36 cellular contexts compared by ENCODE assay signal in the genomic region with DNA sequence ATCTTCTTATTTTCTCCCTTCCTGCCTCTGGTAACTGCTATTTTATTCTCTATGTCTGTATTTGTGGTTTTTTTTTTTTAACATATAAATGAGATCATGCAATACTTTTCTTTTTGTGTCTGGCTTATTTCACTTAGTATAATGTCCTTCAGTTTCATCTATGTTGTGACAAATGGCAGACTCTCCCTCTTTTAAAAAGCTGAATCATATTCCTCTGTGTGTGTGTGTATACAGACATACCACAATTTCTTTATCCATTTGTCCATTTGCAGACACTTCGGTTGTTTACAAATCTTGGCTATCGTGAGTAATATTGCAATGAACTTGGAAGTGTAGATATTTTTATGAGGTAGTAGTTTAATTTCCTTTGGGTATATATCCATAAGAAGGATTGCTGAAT. TPM values are rescaled to one million over a fixed set of nuclear protein-coding genes. Genes with fewer than 3 reads are reported as not detected.
"Had no signal": no experiment of that assay in that cellular context is flagged by ENCODE, and none has a peak within 500 bp of the region (broad histone marks: within the 10 kb centered on the region; RNA-seq: fewer than 3 reads in every experiment).

No MANE protein-coding gene starts in this region.

- H3K4me2 ChIP-seq: KMS-11 had no signal

- H3K9me3 ChIP-seq: MG63 had no signal

- H3K9ac ChIP-seq: KMS-11 had no signal

- H3K27me3 ChIP-seq: MG63 had no signal

- H3K27ac ChIP-seq: KMS-11 had no signal

- DNase-seq: Karpas-422, Kasumi-1, KBM-7, KG1, MG63, MM.1S, MV-4-11, NCI-H1048, NCI-H1092, NCI-H1092 treated with DMSO at 0.1 percent for 48 hours, NCI-H1105, NCI-H1105 treated with DMSO at 0.1 percent for 48 hours, NCI-H1417, NCI-H1417 treated with DMSO at 0.1 percent for 48 hours, NCI-H1436, NCI-H1436 treated with DMSO at 0.1 percent for 48 hours, NCI-H146, NCI-H1694, NCI-H1694 treated with DMSO at 0.1 percent for 48 hours, NCI-H187, NCI-H187 treated with DMSO at 0.1 percent for 48 hours, NCI-H1930, NCI-H2029, NCI-H2029 treated with DMSO at 0.1 percent for 48 hours, NCI-H2081, NCI-H2081 treated with DMSO at 0.1 percent for 48 hours, NCI-H2107, NCI-H2171, NCI-H2171 treated with DMSO at 0.1 percent for 48 hours, NCI-H2227 treated with DMSO at 0.1 percent for 48 hours, NCI-H226, NCI-H345, NCI-H446, NCI-H446 treated with DMSO at 0.1 percent for 48 hours had no signal

- H3K36me3 ChIP-seq: MG63 had no signal

- H3K4me3 ChIP-seq: MG63 had no signal

RNA-seq across cellular contexts. Expression of a gene that starts 7.0 kb away (rescaled TPM):
- total RNA-seq: MCF 10A had no signal
